Comparison of ENCODE assay signal across 12 cellular contexts in the genomic region with DNA sequence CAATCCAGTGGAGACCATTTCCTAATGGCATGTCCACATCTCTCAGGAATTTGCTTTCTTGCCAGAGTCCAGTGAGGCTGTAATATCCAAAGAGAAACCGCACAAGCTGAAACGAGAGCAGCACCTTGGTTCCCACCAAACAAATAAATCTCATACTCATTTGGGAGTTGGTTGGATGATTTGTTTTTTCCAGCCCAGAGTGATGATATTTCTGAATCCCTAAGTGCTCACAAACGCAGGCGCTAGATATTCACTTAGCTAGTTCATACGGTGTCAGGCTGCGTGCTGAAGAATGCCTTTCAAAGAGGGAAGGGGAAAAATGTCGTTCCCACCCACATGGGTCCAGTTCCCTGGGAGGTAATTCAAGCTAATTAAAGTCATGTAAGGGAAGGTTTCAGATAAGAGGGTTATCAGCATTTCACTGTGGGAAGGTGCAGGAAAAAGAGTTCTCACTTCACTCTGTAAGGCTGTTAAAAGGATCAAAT. TPM values are rescaled to one million over a fixed set of nuclear protein-coding genes. Genes with fewer than 3 reads are reported as not detected.
DNase-seq lines count a peak whose midpoint lies in the region; ATAC-seq, FAIRE-seq and TF ChIP-seq lines count a peak whose summit lies in the region.
"Had no signal": no experiment of that assay in that cellular context is flagged by ENCODE, and none has a peak within 500 bp of the region (broad histone marks: within the 10 kb centered on the region; RNA-seq: fewer than 3 reads in every experiment).

No MANE protein-coding gene starts in this region.

- H3K9me3 ChIP-seq in astrocyte (ENCODE audit: insufficient read depth, low read depth, low read length) (no peaks in the 10 kb centered on the region), gastrocnemius medialis (no peaks in the 10 kb centered on the region)
- H3K9me3 ChIP-seq: tibial nerve had no signal

- TF ChIP-seq CTCF in astrocyte (IDR thresholded peaks at IDR 0.05; ENCODE audit: insufficient read depth, low read depth, low read length) (no peak), gastrocnemius medialis (IDR thresholded peaks at IDR 0.05 in 4 of 5, conservative IDR thresholded peaks at IDR 0.05 in 1 of 5) (no peak)

- peak; percentile 84 for ATAC-seq in left ventricle myocardium superior
- peak; percentile 69 to 73 for ATAC-seq in gastrocnemius medialis
- ATAC-seq in stimulated activated memory B cell treated with anti-CD40 and anti-IgM and Interleukin-4, amounts not matched to agents 10 μg/mL and 1 μg/mL and 100 μg/mL, for 72 hours, result no peak
- ATAC-seq in HG03196 (IDR thresholded peaks at IDR 0.05; ENCODE audit: unreplicated experiment), result no peak

- no peak overlapping the region for H2AFZ ChIP-seq in astrocyte (ENCODE audit: low read depth, low read length)

- peaks cover 23% of the 10 kb centered on the region for H3K4me1 Mint-ChIP-seq in astrocyte (ENCODE audit: low read depth, unreplicated experiment)
- no peaks in the 10 kb centered on the region for H3K4me1 Mint-ChIP-seq in stimulated activated memory B cell treated with anti-CD40 and anti-IgM and Interleukin-4, amounts not matched to agents 10 μg/mL and 1 μg/mL and 100 μg/mL, for 72 hours
- H3K4me1 Mint-ChIP-seq: activated CD4-positive, alpha-beta T cell treated with anti-CD3 and anti-CD28 coated beads, Interleukin-2, amount 10 ng/mL, durations not matched to agents 24 days and 14 days had no signal

- DNase-seq in GM04504 (ENCODE audit: low read depth) (peak; percentile 96), astrocyte (ENCODE audit: low read depth) (peak; percentile 99), left ventricle myocardium superior (no peak), gastrocnemius medialis (no peak), inferior parietal cortex (ENCODE audit: extremely low spot score) (no peak), NOMO-1 treated with DMSO at 0.1 percent for 48 hours (lab: John Stamatoyannopoulos, UW; ENCODE audit: unreplicated experiment) (no peak)
- DNase-seq: activated CD4-positive, alpha-beta T cell treated with anti-CD3 and anti-CD28 coated beads, Interleukin-2, amount 10 ng/mL, durations not matched to agents 24 days and 14 days; KBM-7 had no signal

- H3K4me3 Mint-ChIP-seq in astrocyte (ENCODE audit: unreplicated experiment), result no peak overlapping the region
- no peak overlapping the region for H3K4me3 Mint-ChIP-seq in stimulated activated memory B cell treated with anti-CD40 and anti-IgM and Interleukin-4, amounts not matched to agents 10 μg/mL and 1 μg/mL and 100 μg/mL, for 72 hours
- H3K4me3 Mint-ChIP-seq: activated CD4-positive, alpha-beta T cell treated with anti-CD3 and anti-CD28 coated beads, Interleukin-2, amount 10 ng/mL, durations not matched to agents 24 days and 14 days had no signal

- FAIRE-seq in astrocyte (lab: Jason Lieb, UNC), result peak; percentile 5
- FAIRE-seq: islet of Langerhans had no signal

- H3K27ac Mint-ChIP-seq in astrocyte (ENCODE audit: unreplicated experiment), result peak overlapping the region; percentile 99
- no peak overlapping the region for H3K27ac Mint-ChIP-seq in stimulated activated memory B cell treated with anti-CD40 and anti-IgM and Interleukin-4, amounts not matched to agents 10 μg/mL and 1 μg/mL and 100 μg/mL, for 72 hours
- H3K27ac Mint-ChIP-seq: activated CD4-positive, alpha-beta T cell treated with anti-CD3 and anti-CD28 coated beads, Interleukin-2, amount 10 ng/mL, durations not matched to agents 24 days and 14 days had no signal

- peaks cover 18% of the 10 kb centered on the region for H3K4me1 ChIP-seq in astrocyte (ENCODE audit: insufficient read depth, low read length)
- H3K4me1 ChIP-seq in gastrocnemius medialis, result peaks cover 0 to 10% of the 10 kb centered on the region in 2 donors

- peak overlapping the region; percentile 73 for H3K4me2 ChIP-seq in astrocyte (ENCODE audit: low read length)

- H3K4me3 ChIP-seq in astrocyte (ENCODE audit: insufficient read depth, low read depth, low read length) (no peak overlapping the region), gastrocnemius medialis (peak overlapping the region in 1 of 4 donors; percentile 25)
- H3K4me3 ChIP-seq: tibial nerve had no signal

- TF ChIP-seq POLR2A in gastrocnemius medialis (IDR thresholded peaks at IDR 0.05), result no peak

- H3K9ac ChIP-seq in astrocyte (ENCODE audit: low read length), result peak overlapping the region; percentile 79

- intact Hi-C loops in left ventricle myocardium superior (cut with micrococcal nuclease), result no loop called here
- intact Hi-C loops in gastrocnemius medialis (cut with DNase I; ENCODE audit: low total_unique reads), result no loop called here

- no peaks in the 10 kb centered on the region for H3K27me3 Mint-ChIP-seq in astrocyte (ENCODE audit: low read depth, unreplicated experiment)
- peaks cover 8% of the 10 kb centered on the region for H3K27me3 Mint-ChIP-seq in stimulated activated memory B cell treated with anti-CD40 and anti-IgM and Interleukin-4, amounts not matched to agents 10 μg/mL and 1 μg/mL and 100 μg/mL, for 72 hours

- no peaks in the 10 kb centered on the region for H3K36me3 ChIP-seq in astrocyte (ENCODE audit: insufficient read depth, low read length)
- no peaks in the 10 kb centered on the region for H3K36me3 ChIP-seq in gastrocnemius medialis
- H3K36me3 ChIP-seq: tibial nerve had no signal

- no peaks in the 10 kb centered on the region for H3K79me2 ChIP-seq in astrocyte (ENCODE audit: insufficient read depth, low read length)

- H3K36me3 Mint-ChIP-seq in astrocyte (ENCODE audit: low read depth, unreplicated experiment), result no peaks in the 10 kb centered on the region
- no peaks in the 10 kb centered on the region for H3K36me3 Mint-ChIP-seq in stimulated activated memory B cell treated with anti-CD40 and anti-IgM and Interleukin-4, amounts not matched to agents 10 μg/mL and 1 μg/mL and 100 μg/mL, for 72 hours

- H3K9me3 Mint-ChIP-seq in astrocyte (ENCODE audit: unreplicated experiment), result no peaks in the 10 kb centered on the region
- peaks cover 2% of the 10 kb centered on the region for H3K9me3 Mint-ChIP-seq in stimulated activated memory B cell treated with anti-CD40 and anti-IgM and Interleukin-4, amounts not matched to agents 10 μg/mL and 1 μg/mL and 100 μg/mL, for 72 hours
- H3K9me3 Mint-ChIP-seq: activated CD4-positive, alpha-beta T cell treated with anti-CD3 and anti-CD28 coated beads, Interleukin-2, amount 10 ng/mL, durations not matched to agents 24 days and 14 days had no signal

- no peaks in the 10 kb centered on the region for H4K20me1 ChIP-seq in astrocyte (ENCODE audit: insufficient read depth, low read length)

- H3K27ac ChIP-seq in astrocyte (ENCODE audit: low read depth, low read length), result peak overlapping the region; percentile 89
- peak overlapping the region in 3 of 4 donors; percentile 10 to 37 (median 10) for H3K27ac ChIP-seq in gastrocnemius medialis

- H3K27me3 ChIP-seq in astrocyte (ENCODE audit: insufficient read depth, low read length) (no peaks in the 10 kb centered on the region), gastrocnemius medialis (no peaks in the 10 kb centered on the region)
- H3K27me3 ChIP-seq: tibial nerve had no signal

- in situ Hi-C loops in gastrocnemius medialis (cut with MboI; ENCODE audit: low sequenced_read_pairs in 4 of 4), result no loop called here

RNA-seq across cellular contexts. Expression of gene DPT, which starts 19.6 kb away (rescaled TPM):
- total RNA-seq in astrocyte (not detected in 2 replicates), left ventricle myocardium superior (35.3 TPM), gastrocnemius medialis (10 to 100 TPM; 12.6 to 21.8 (median 14.7) TPM)
- total RNA-seq: activated CD4-positive, alpha-beta T cell treated with anti-CD3 and anti-CD28 coated beads, Interleukin-2, amount 10 ng/mL, durations not matched to agents 24 days and 14 days had no signal

Comparison
In these comparisons a context has a peak if more than half of its experiments do, and no peak if none do; other contexts are left out.
1. DNase-seq: peak in GM04504 (single experiment) and astrocyte (single experiment); none in left ventricle myocardium superior (single experiment), gastrocnemius medialis (0 of 2), inferior parietal cortex (single experiment) and NOMO-1 treated with DMSO at 0.1 percent for 48 hours (single experiment).
2. ATAC-seq: peak in left ventricle myocardium superior (single experiment) and gastrocnemius medialis (2 of 2); none in stimulated activated memory B cell treated with anti-CD40 and anti-IgM and Interleukin-4, amounts not matched to agents 10 μg/mL and 1 μg/mL and 100 μg/mL, for 72 hours (single experiment) and HG03196 (single experiment).
3. RNA of gene DPT, which starts 19.6 kb away (total RNA-seq): 35.3 TPM in left ventricle myocardium superior (single experiment) and 12.6 to 21.8 TPM in gastrocnemius medialis; not detected in astrocyte; every median in the first group is over 10 times any median in the second.